8 cellular contexts compared by ENCODE assay signal in genomic region chr10:122703483-122704448, GRCh38. TPM values are rescaled to one million over a fixed set of nuclear protein-coding genes. Genes with fewer than 3 reads are reported as not detected.
DNase-seq lines count a peak whose midpoint lies in the region; ATAC-seq and TF ChIP-seq lines count a peak whose summit lies in the region.

No MANE protein-coding gene starts in this region.

- no peaks in the 10 kb centered on the region for H3K9me3 Mint-ChIP-seq in osteocyte (ENCODE audit: unreplicated experiment)

- peak; percentile 79 to 85 for ATAC-seq in upper lobe of left lung (ENCODE audit: low FRiP score in 2 of 2)

- no peaks in the 10 kb centered on the region for H3K4me1 ChIP-seq in OCI-LY3 (ENCODE audit: low read length)
- H3K4me1 ChIP-seq in upper lobe of left lung: no peaks in the 10 kb centered on the region

- H3K79me2 ChIP-seq in OCI-LY3 (ENCODE audit: low read length): no peaks in the 10 kb centered on the region

- no peak overlapping the region for H3K9ac ChIP-seq in OCI-LY3 (ENCODE audit: low read length)

- TF ChIP-seq CTCF in HL-60 (IDR thresholded peaks at IDR 0.05; ENCODE audit: insufficient read depth, low read length) (peak; percentile 77), OCI-LY3 (IDR thresholded peaks at IDR 0.05; ENCODE audit: low read depth, low read length) (peak; percentile 66), osteocyte (IDR thresholded peaks at IDR 0.05) (peak; percentile 90), upper lobe of left lung (IDR thresholded peaks at IDR 0.05) (peak; percentile 11 to 78 (median 64))

- no peak overlapping the region for H3K4me3 Mint-ChIP-seq in osteocyte (ENCODE audit: unreplicated experiment)

- H3K4me1 Mint-ChIP-seq in osteocyte (ENCODE audit: unreplicated experiment): peaks cover 1% of the 10 kb centered on the region

- H3K27ac Mint-ChIP-seq in osteocyte (ENCODE audit: unreplicated experiment): no peak overlapping the region

- no peaks in the 10 kb centered on the region for H3K36me3 Mint-ChIP-seq in osteocyte (ENCODE audit: unreplicated experiment)

- no peak for TF ChIP-seq POLR2A in upper lobe of left lung (IDR thresholded peaks at IDR 0.05)

- 42 to 50% methylated on average over 9 of the region's 9 CpGs for WGBS in upper lobe of left lung, 2 donors

- H3K27me3 ChIP-seq in HL-60 (ENCODE audit: insufficient read depth, poor library complexity, severe bottlenecking): no peaks in the 10 kb centered on the region
- no peaks in the 10 kb centered on the region for H3K27me3 ChIP-seq in OCI-LY3 (ENCODE audit: low read depth, low read length)
- no peaks in the 10 kb centered on the region for H3K27me3 ChIP-seq in upper lobe of left lung

- H4K20me1 ChIP-seq in OCI-LY3 (ENCODE audit: insufficient read depth, low read length): no peaks in the 10 kb centered on the region

- DNase-seq in NOMO-1 (lab: John Stamatoyannopoulos, UW; ENCODE audit: unreplicated experiment in 2 of 2): peak; percentile 18 to 29
- DNase-seq in NOMO-1 treated with dmso at 0.1 percent for 144 hours (lab: John Stamatoyannopoulos, UW; ENCODE audit: unreplicated experiment): no peak
- DNase-seq in HL-60 (ENCODE audit: low read depth in 1 of 2, low spot score in 1 of 2): peak; percentile 15 to 53
- DNase-seq in activated T-helper 1 cell treated with Interleukin-2 at 50 U/mL for 16 hours (ENCODE audit: low read depth): peak; percentile 29
- DNase-seq in foreskin melanocyte: peak; percentile 11
- peak; percentile 87 for DNase-seq in osteocyte (ENCODE audit: extremely low spot score, unreplicated experiment)
- peak in 1 of 2 donors; percentile 64 for DNase-seq in upper lobe of left lung

- no peak for TF ChIP-seq EP300 in upper lobe of left lung (IDR thresholded peaks at IDR 0.05)

- H3K27ac ChIP-seq in HL-60 (replicated peaks) (no peak overlapping the region), OCI-LY3 (ENCODE audit: low read length) (no peak overlapping the region), upper lobe of left lung (no peak overlapping the region)

- H2AFZ ChIP-seq in OCI-LY3 (ENCODE audit: low read depth, low read length): no peak overlapping the region

- H3K9me3 ChIP-seq in OCI-LY3 (ENCODE audit: insufficient read depth, low read length) (no peaks in the 10 kb centered on the region), upper lobe of left lung (no peaks in the 10 kb centered on the region)

- peaks cover 21% of the 10 kb centered on the region for H3K27me3 Mint-ChIP-seq in osteocyte (ENCODE audit: unreplicated experiment)

- no peak overlapping the region for H3K4me2 ChIP-seq in OCI-LY3 (ENCODE audit: low read length)

- H3K36me3 ChIP-seq in OCI-LY3 (replicated peaks; ENCODE audit: low read depth, low read length): no peaks in the 10 kb centered on the region
- no peaks in the 10 kb centered on the region for H3K36me3 ChIP-seq in upper lobe of left lung

- H3K4me3 ChIP-seq in HL-60 (replicated peaks; ENCODE audit: insufficient read depth, low read length) (no peak overlapping the region), OCI-LY3 (ENCODE audit: low read length) (no peak overlapping the region), upper lobe of left lung (no peak overlapping the region)

RNA-seq across cellular contexts. Expression of gene C10orf120, which starts 4.1 kb away (rescaled TPM):
- total RNA-seq in osteocyte (not detected in 2 replicates), upper lobe of left lung (not detected)
